ENCODE assay signal across 11 cellular contexts in genomic region chr16:1708768-1709180, GRCh38. TPM values are rescaled to one million over a fixed set of nuclear protein-coding genes. Genes with fewer than 3 reads are reported as not detected.
A peak's percentile ranks its signal among the peaks of the same experiment; 100 is the strongest.
DNase-seq lines count a peak whose midpoint lies in the region; ATAC-seq and TF ChIP-seq lines count a peak whose summit lies in the region.
"Had no signal": no experiment of that assay in that cellular context is flagged by ENCODE, and none has a peak within 500 bp of the region (broad histone marks: within the 10 kb centered on the region; RNA-seq: fewer than 3 reads in every experiment).

No MANE protein-coding gene starts in this region.

- peak overlapping the region in 6 of 10 donors; percentile 1 to 100 (median 60) for H3K4me3 ChIP-seq in heart right ventricle
- H3K4me3 ChIP-seq: skin epidermis had no signal

- H3K36me3 ChIP-seq in heart right ventricle = peaks cover 0 to 7% (median 0%) of the 10 kb centered on the region in 9 donors
- H3K36me3 ChIP-seq: thoracic aorta had no signal

- intact Hi-C loops in heart right ventricle (cut with DNase I) (loop anchor here in 5 of 10 donors (5.0 to 10.0 kb wide), 5 partner anchors 59 to 214 kb away; partner anchors contain the start of genes CRAMP1 (in 3 of the 5), IFT140 (in 3 of the 5), EME2 (in 1 of the 5) and MRPS34 (in 1 of the 5)), sciatic nerve (cut with DNase I) (no loop called here), posterior vena cava (cut with DNase I) (no loop called here)

- peaks cover 20 to 70% (median 54%) of the 10 kb centered on the region in 9 donors for H3K4me1 ChIP-seq in heart right ventricle

- DNase-seq in stimulated activated CD8-positive, alpha-beta memory T cell treated with anti-CD3 and anti-CD28 coated beads, Interleukin-4, amount 100 ng/mL, for 24 hours (ENCODE audit: low read depth) = peak; percentile 15
- no peak for DNase-seq in stimulated activated CD8-positive, alpha-beta memory T cell treated with anti-CD3 and anti-CD28 coated beads, Interleukin-4, amount 100 ng/mL, for 48 hours
- peak; percentile 30 for DNase-seq in activated gamma-delta T cell treated with anti-CD3 and anti-CD28 coated beads, Interleukin-2, amount 50 U/mL, for 16 hours (ENCODE audit: low read depth)
- peak; percentile 41 to 58 for DNase-seq in heart right ventricle
- DNase-seq in superior temporal gyrus (ENCODE audit: extremely low spot score) = peak; percentile 42
- no peak for DNase-seq in sciatic nerve (ENCODE audit: low spot score)
- no peak for DNase-seq in posterior vena cava (ENCODE audit: low spot score)
- DNase-seq in GM10266 (ENCODE audit: extremely low spot score) = no peak

- no peaks in the 10 kb centered on the region for H3K27me3 ChIP-seq in heart right ventricle

- no peak for TF ChIP-seq CTCF in heart right ventricle (IDR thresholded peaks at IDR 0.05)
- no peak for TF ChIP-seq CTCF in GM10266 (IDR thresholded peaks at IDR 0.05; ENCODE audit: control insufficient read depth, insufficient read depth, low read depth, missing control alignments)

- peak overlapping the region in 9 of 10 donors; percentile 13 to 98 (median 95) for H3K27ac ChIP-seq in heart right ventricle
- H3K27ac ChIP-seq: C4-2B, thoracic aorta had no signal

- H3K9me3 ChIP-seq in heart right ventricle = no peaks in the 10 kb centered on the region
- H3K9me3 ChIP-seq: thoracic aorta had no signal

- ATAC-seq in heart right ventricle = peak in 5 of 8 donors; percentile 27 to 65 (median 57)
- no peak for ATAC-seq in sciatic nerve

- WGBS in heart right ventricle, 2 donors = 42 to 55% methylated on average over 13 of the region's 13 CpGs

RNA-seq across cellular contexts. Expression of gene MAPK8IP3, which starts 2.8 kb away (rescaled TPM):
- total RNA-seq in heart right ventricle = 10 to 100 TPM; 61.3 to 96.0 (median 71.7) TPM
- polyA plus RNA-seq in heart right ventricle = 100 to 1,000 TPM in 1 of 2 donors, 10 to 100 TPM in 1; 31.2 to 126 TPM
- total RNA-seq in sciatic nerve = 93.3 TPM
- total RNA-seq in posterior vena cava = 10 to 100 TPM; 37.1 to 42.3 TPM

RNA-seq across cellular contexts. Expression of gene JPT2, which starts 30.7 kb away (rescaled TPM):
- total RNA-seq in heart right ventricle (10 to 100 TPM; 20.2 to 57.5 (median 32.2) TPM), sciatic nerve (26.0 TPM), posterior vena cava (10 to 100 TPM; 23.3 to 31.1 TPM)
- 10 to 100 TPM; 10.0 to 38.1 TPM for polyA plus RNA-seq in heart right ventricle

Comparison
In these comparisons a context has a peak if more than half of its experiments do, and no peak if none do; other contexts are left out.
1. DNase-seq: peak in stimulated activated CD8-positive, alpha-beta memory T cell treated with anti-CD3 and anti-CD28 coated beads, Interleukin-4, amount 100 ng/mL, for 24 hours (single experiment), activated gamma-delta T cell treated with anti-CD3 and anti-CD28 coated beads, Interleukin-2, amount 50 U/mL, for 16 hours (single experiment), heart right ventricle (2 of 2) and superior temporal gyrus (single experiment); none in stimulated activated CD8-positive, alpha-beta memory T cell treated with anti-CD3 and anti-CD28 coated beads, Interleukin-4, amount 100 ng/mL, for 48 hours (single experiment), sciatic nerve (single experiment), posterior vena cava (single experiment) and GM10266 (single experiment).